Comparison of ENCODE assay signal across 10 cellular contexts in the genomic region with DNA sequence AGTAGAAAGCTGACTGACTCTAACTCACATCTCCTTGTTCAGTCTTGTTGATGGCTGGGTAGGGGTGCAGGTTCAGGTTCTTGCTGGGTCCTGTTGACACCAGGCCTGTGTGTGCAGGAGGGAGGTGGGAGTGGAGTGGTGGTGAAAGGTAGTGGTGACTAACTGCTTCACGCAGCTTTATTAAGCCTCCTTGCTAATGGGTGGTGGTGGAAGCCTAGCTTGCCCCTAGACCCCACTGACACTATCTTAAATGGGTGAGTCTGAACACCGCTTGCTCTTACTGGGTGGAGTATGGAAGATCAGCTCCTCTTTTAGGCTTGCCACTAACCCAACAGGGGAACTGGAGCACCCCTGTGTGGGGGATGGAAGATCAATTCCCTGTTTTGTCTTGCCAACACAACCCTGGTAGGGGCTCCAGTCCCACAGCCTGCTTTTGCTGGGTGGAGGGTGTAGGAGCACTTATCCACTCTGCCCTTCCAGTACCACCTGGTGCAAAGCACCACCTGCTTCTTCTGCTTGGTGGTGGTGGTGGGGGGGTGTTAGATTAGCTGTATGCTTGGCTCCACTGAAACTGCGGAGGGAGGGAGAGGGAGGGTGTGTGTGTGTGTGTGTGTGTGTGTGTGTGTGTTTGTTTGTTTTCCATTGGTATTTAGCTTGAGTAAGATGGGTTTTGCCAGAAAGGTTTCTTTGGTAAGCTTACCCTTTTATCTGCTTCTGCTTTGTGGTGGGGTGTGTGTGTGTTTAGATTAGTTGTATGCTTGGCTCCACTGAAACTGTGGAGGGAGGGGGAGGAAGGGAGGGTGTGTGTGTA. TPM values are rescaled to one million over a fixed set of nuclear protein-coding genes. Genes with fewer than 3 reads are reported as not detected.
DNase-seq lines count a peak whose midpoint lies in the region; ATAC-seq, FAIRE-seq and TF ChIP-seq lines count a peak whose summit lies in the region.
"Had no signal": no experiment of that assay in that cellular context is flagged by ENCODE, and none has a peak within 500 bp of the region (broad histone marks: within the 10 kb centered on the region; RNA-seq: fewer than 3 reads in every experiment).

No MANE protein-coding gene starts in this region.

- peaks cover 18% of the 10 kb centered on the region for H3K9me3 Mint-ChIP-seq in T-helper 2 cell treated with Interferon-gamma antibody and Interleukin-4, amounts not matched to agents 5 μg/mL and 100 μg/mL, for 36 hours

- H3K36me3 Mint-ChIP-seq in T-helper 2 cell treated with Interferon-gamma antibody and Interleukin-4, amounts not matched to agents 5 μg/mL and 100 μg/mL, for 36 hours (ENCODE audit: low read depth), result peaks cover 37% of the 10 kb centered on the region

- H3K27ac Mint-ChIP-seq in T-helper 2 cell treated with Interferon-gamma antibody and Interleukin-4, amounts not matched to agents 5 μg/mL and 100 μg/mL, for 36 hours, result peak overlapping the region; percentile 68

- no peak for TF ChIP-seq POLR2A in GM12892 (IDR thresholded peaks at IDR 0.05; ENCODE audit: low read depth, low read length)
- TF ChIP-seq POLR2A in testis (IDR thresholded peaks at IDR 0.05), result no peak

- H3K27me3 ChIP-seq in left lung (no peaks in the 10 kb centered on the region), testis (no peaks in the 10 kb centered on the region)
- H3K27me3 ChIP-seq: sigmoid colon had no signal

- no peak for TF ChIP-seq CTCF in left lung (IDR thresholded peaks at IDR 0.05)
- TF ChIP-seq CTCF in testis (IDR thresholded peaks at IDR 0.05), result no peak

- H3K9me3 ChIP-seq in left lung (peaks cover 3 to 4% of the 10 kb centered on the region in 2 donors), testis (no peaks in the 10 kb centered on the region)

- peak; percentile 43 for ATAC-seq in HG02852 (IDR thresholded peaks at IDR 0.05; ENCODE audit: unreplicated experiment)
- ATAC-seq in left lung, result peak; percentile 41

- H3K36me3 ChIP-seq in left lung (no peaks in the 10 kb centered on the region), testis (ENCODE audit: low read depth, missing control alignments) (no peaks in the 10 kb centered on the region)
- H3K36me3 ChIP-seq: sigmoid colon had no signal

- H3K4me3 ChIP-seq in left lung, result no peak overlapping the region
- H3K4me3 ChIP-seq in testis, result no peak overlapping the region
- H3K4me3 ChIP-seq: sigmoid colon had no signal

- peaks cover 5 to 13% of the 10 kb centered on the region in 2 donors for H3K4me1 ChIP-seq in left lung
- H3K4me1 ChIP-seq in testis, result no peaks in the 10 kb centered on the region

- 86 to 87% methylated on average over 1 to 2 of the region's 3 CpGs for WGBS in testis, 2 donors

- intact Hi-C loops in left lung (cut with DNase I), result no loop called here
- intact Hi-C loops in testis (cut with DNase I; ENCODE audit: low total_unique reads), result no loop called here

- H3K4me1 Mint-ChIP-seq in T-helper 2 cell treated with Interferon-gamma antibody and Interleukin-4, amounts not matched to agents 5 μg/mL and 100 μg/mL, for 36 hours (ENCODE audit: low read depth), result peaks cover 27% of the 10 kb centered on the region

- H3K27me3 Mint-ChIP-seq in T-helper 2 cell treated with Interferon-gamma antibody and Interleukin-4, amounts not matched to agents 5 μg/mL and 100 μg/mL, for 36 hours (ENCODE audit: low read depth), result no peaks in the 10 kb centered on the region

- no peak for DNase-seq in GM12892 (ENCODE audit: insufficient read length)
- DNase-seq in T-helper 2 cell treated with Interferon-gamma antibody and Interleukin-4, amounts not matched to agents 5 μg/mL and 100 μg/mL, for 36 hours (ENCODE audit: low spot score), result peak; percentile 7
- no peak for DNase-seq in left lung
- no peak for DNase-seq in germinal center (ENCODE audit: low spot score)
- DNase-seq in testis, result no peak
- DNase-seq in NCI-H2227 treated with DMSO at 0.1 percent for 48 hours (lab: John Stamatoyannopoulos, UW), result no peak
- no peak for DNase-seq in foreskin melanocyte
- DNase-seq: sigmoid colon had no signal

- H3K4me3 Mint-ChIP-seq in T-helper 2 cell treated with Interferon-gamma antibody and Interleukin-4, amounts not matched to agents 5 μg/mL and 100 μg/mL, for 36 hours, result peak overlapping the region; percentile 50

- FAIRE-seq in GM12892 (lab: Jason Lieb, UNC), result peak; percentile 94

- H3K27ac ChIP-seq in left lung (no peak overlapping the region), testis (no peak overlapping the region)
- H3K27ac ChIP-seq: sigmoid colon had no signal

RNA-seq across cellular contexts. Expression of a gene that starts 25.6 kb away (rescaled TPM):
- polyA plus RNA-seq in GM12892 (2012; ENCODE audit: missing spikeins), result 20.0 TPM
- total RNA-seq in left lung, result 10 to 100 TPM; 21.1 to 34.7 TPM
- 10 to 100 TPM; 56.7 to 57.7 TPM for total RNA-seq in testis
- 27.2 TPM for polyA plus RNA-seq in testis (ENCODE audit: insufficient read depth, low read depth, low replicate concordance)

RNA-seq across cellular contexts. Expression of a gene that starts 54.8 kb away (rescaled TPM):
- polyA plus RNA-seq in GM12892 (2012; ENCODE audit: missing spikeins), result not detected
- not detected for total RNA-seq in left lung
- total RNA-seq in testis, result 1 to 10 TPM; 6.0 to 9.2 TPM
- polyA plus RNA-seq in testis (ENCODE audit: insufficient read depth, low read depth, low replicate concordance), result 9.6 TPM
- total RNA-seq: LHCN-M2, sigmoid colon had no signal
- polyA plus RNA-seq: sigmoid colon had no signal

Comparison
In these comparisons a context has a peak if more than half of its experiments do, and no peak if none do; other contexts are left out.
1. RNA of a gene that starts 54.8 kb away (total RNA-seq): 6.0 to 9.2 TPM in testis; not detected in left lung; every median in the first group is over 4 times any median in the second.